9 cellular contexts compared by ENCODE assay signal in genomic region chr19:2043864-2044708, GRCh38. TPM values are rescaled to one million over a fixed set of nuclear protein-coding genes. Genes with fewer than 3 reads are reported as not detected.
DNase-seq lines count a peak whose midpoint lies in the region; ATAC-seq and TF ChIP-seq lines count a peak whose summit lies in the region.
"Had no signal": no experiment of that assay in that cellular context is flagged by ENCODE, and none has a peak within 500 bp of the region (broad histone marks: within the 10 kb centered on the region; RNA-seq: fewer than 3 reads in every experiment).

No MANE protein-coding gene starts in this region.

- H3K4me1 ChIP-seq in adrenal gland (replicated peaks in 1 of 2) (peaks cover 90 to 98% of the 10 kb centered on the region in 2 donors), mesendoderm (ENCODE audit: control insufficient read depth, low read depth, low read length) (peaks cover 2% of the 10 kb centered on the region), vagina (peaks cover 88% of the 10 kb centered on the region), tibial artery (peaks cover 16 to 84% (median 77%) of the 10 kb centered on the region in 4 donors)

- H3K79me2 ChIP-seq in mesendoderm (ENCODE audit: control insufficient read depth, insufficient read depth, low read length): peaks cover 9% of the 10 kb centered on the region

- DNase-seq in Right ventricle myocardium superior (peak; percentile 47), left cardiac atrium (no peak), adrenal gland (peak in 5 of 7 donors; percentile 17 to 69 (median 46)), mesendoderm (no peak), vagina (ENCODE audit: extremely low spot score in 2 of 2) (peak; percentile 84 to 88), mucosa of gallbladder (ENCODE audit: low spot score) (no peak), tibial artery (no peak)
- no peak for DNase-seq in stimulated activated CD8-positive, alpha-beta memory T cell treated with anti-CD3 and anti-CD28 coated beads, Interleukin-4, amount 100 ng/mL, for 48 hours
- DNase-seq: NCI-H1436 had no signal

- TF ChIP-seq POLR2A in adrenal gland (IDR thresholded peaks at IDR 0.05) (no peak), vagina (IDR thresholded peaks at IDR 0.05) (no peak)

- no peak overlapping the region for H4K5ac ChIP-seq in mesendoderm (ENCODE audit: low read length)

- H3K27me3 ChIP-seq in adrenal gland (no peaks in the 10 kb centered on the region), mesendoderm (ENCODE audit: insufficient read depth, low read length, poor library complexity) (no peaks in the 10 kb centered on the region), vagina (no peaks in the 10 kb centered on the region), tibial artery (no peaks in the 10 kb centered on the region)

- no peak overlapping the region for H3K4me2 ChIP-seq in mesendoderm (ENCODE audit: low read length)

- H4K8ac ChIP-seq in mesendoderm (ENCODE audit: low read depth, low read length): no peak overlapping the region

- H3K4me3 ChIP-seq in adrenal gland: no peak overlapping the region
- no peak overlapping the region for H3K4me3 ChIP-seq in mesendoderm (ENCODE audit: low read length)
- no peak overlapping the region for H3K4me3 ChIP-seq in vagina
- H3K4me3 ChIP-seq in tibial artery: no peak overlapping the region

- H3K56ac ChIP-seq in mesendoderm (ENCODE audit: low read length): peak overlapping the region; percentile 3

- TF ChIP-seq CTCF in adrenal gland (IDR thresholded peaks at IDR 0.05) (no peak), vagina (IDR thresholded peaks at IDR 0.05) (no peak), tibial artery (IDR thresholded peaks at IDR 0.05) (no peak)

- peaks cover 14% of the 10 kb centered on the region for H3K79me1 ChIP-seq in mesendoderm (ENCODE audit: low read length)

- H3K9ac ChIP-seq in mesendoderm (ENCODE audit: low read length): no peak overlapping the region

- ATAC-seq in Right ventricle myocardium superior (ENCODE audit: poor library complexity) (no peak), left cardiac atrium (no peak)

- H3K27ac ChIP-seq in adrenal gland (peak overlapping the region in 3 of 5 donors; percentile 93 to 99 (median 98)), mesendoderm (ENCODE audit: low read depth, low read length) (no peak overlapping the region), vagina (peak overlapping the region; percentile 100), tibial artery (peak overlapping the region in 1 of 2 donors; percentile 81)

- H2AK5ac ChIP-seq in mesendoderm (ENCODE audit: low read length): no peak overlapping the region

- H3K18ac ChIP-seq in mesendoderm (ENCODE audit: low read length): no peak overlapping the region

- H3K36me3 ChIP-seq in adrenal gland (replicated peaks in 1 of 2) (peaks cover 0 to 81% of the 10 kb centered on the region in 2 donors), mesendoderm (ENCODE audit: control insufficient read depth, insufficient read depth, low read length) (peaks cover 11% of the 10 kb centered on the region), vagina (peaks cover 0 to 48% of the 10 kb centered on the region in 2 donors), tibial artery (peaks cover 50 to 85% (median 65%) of the 10 kb centered on the region in 3 donors)

- WGBS in adrenal gland, 4 donors: 85 to 92% (median 88%) methylated on average over 5 to 14 of the region's 14 CpGs
- no CpG with 5 or more reads among the region's 14 CpGs for WGBS in mesendoderm (ENCODE audit: extremely low coverage, insufficient coverage, low lambda C conversion rate)

- H2BK5ac ChIP-seq in mesendoderm (ENCODE audit: low read length): no peak overlapping the region

- no peak overlapping the region for H3K4ac ChIP-seq in mesendoderm (ENCODE audit: low read depth, low read length)

- intact Hi-C loops in Right ventricle myocardium superior (cut with DNase I): no loop called here
- intact Hi-C loops in left cardiac atrium (cut with DNase I): loop anchor here in 1 of 2 donors (2.0 kb wide), 1 partner anchor 21 kb away; no protein-coding TSS in a partner anchor
- intact Hi-C loops in adrenal gland (cut with DNase I): no loop called here
- intact Hi-C loops in vagina (cut with DNase I): no loop called here
- intact Hi-C loops in tibial artery (cut with DNase I; ENCODE audit: low total_unique reads): no loop called here

- H3K23ac ChIP-seq in mesendoderm (ENCODE audit: low read length): no peak overlapping the region

- no peak overlapping the region for H2BK15ac ChIP-seq in mesendoderm (replicated peaks; ENCODE audit: low read depth)

- H2BK120ac ChIP-seq in mesendoderm (ENCODE audit: low read depth, low read length): no peak overlapping the region

- H3K9me3 ChIP-seq in adrenal gland (replicated peaks in 1 of 3) (no peaks in the 10 kb centered on the region), vagina (no peaks in the 10 kb centered on the region), tibial artery (no peaks in the 10 kb centered on the region)

RNA-seq across cellular contexts. Expression of gene MKNK2, which starts 7.0 kb away (rescaled TPM):
- total RNA-seq in Right ventricle myocardium superior (238 TPM), left cardiac atrium (100 to 1,000 TPM; 127 to 174 TPM), adrenal gland (100 to 1,000 TPM; 106 to 440 (median 171) TPM), vagina (185 TPM), mucosa of gallbladder (246 TPM)
- 100 to 1,000 TPM in 2 of 3 donors, 10 to 100 TPM in 1; 30.4 to 238 (median 140) TPM for polyA plus RNA-seq in adrenal gland
- 98.2 TPM for polyA plus RNA-seq in mesendoderm (2013, experiment 1 of 2)
- polyA plus RNA-seq in mesendoderm (2013, experiment 2 of 2): 97.3 TPM

RNA-seq across cellular contexts. Expression of gene BTBD2, which starts 28.6 kb away (rescaled TPM):
- total RNA-seq in Right ventricle myocardium superior (56.3 TPM), left cardiac atrium (10 to 100 TPM; 51.4 to 54.3 TPM), adrenal gland (100 to 1,000 TPM in 1 of 8 donors, 10 to 100 TPM in 7; 55.0 to 122 (median 82.4) TPM), vagina (81.5 TPM), mucosa of gallbladder (92.2 TPM)
- polyA plus RNA-seq in adrenal gland: 10 to 100 TPM; 11.8 to 87.5 (median 57.7) TPM
- 46.2 TPM for polyA plus RNA-seq in mesendoderm (2013, experiment 1 of 2)
- 41.1 TPM for polyA plus RNA-seq in mesendoderm (2013, experiment 2 of 2)

RNA-seq across cellular contexts. Expression of gene MOB3A, which starts 52.0 kb away (rescaled TPM):
- total RNA-seq in Right ventricle myocardium superior (15.6 TPM), left cardiac atrium (10 to 100 TPM; 24.9 to 28.6 TPM), adrenal gland (10 to 100 TPM; 25.5 to 54.0 (median 45.2) TPM), vagina (50.6 TPM), mucosa of gallbladder (59.0 TPM)
- 10 to 100 TPM; 13.6 to 22.4 (median 16.0) TPM for polyA plus RNA-seq in adrenal gland
- polyA plus RNA-seq in mesendoderm (2013, experiment 1 of 2): 5.7 TPM
- 6.3 TPM for polyA plus RNA-seq in mesendoderm (2013, experiment 2 of 2)

RNA-seq across cellular contexts. Expression of gene IZUMO4, which starts 52.6 kb away (rescaled TPM):
- 1.7 TPM for total RNA-seq in Right ventricle myocardium superior
- 1 to 10 TPM in 1 of 2 donors, under 1 TPM in 1; 0.89 to 2.3 TPM for total RNA-seq in left cardiac atrium
- total RNA-seq in adrenal gland: 1 to 10 TPM in 6 of 8 donors, under 1 TPM in 2; 0.69 to 8.7 (median 2.1) TPM
- polyA plus RNA-seq in adrenal gland: 10 to 100 TPM in 2 of 3 donors, 1 to 10 TPM in 1; 2.6 to 24.6 (median 17.4) TPM
- 0.48 TPM for polyA plus RNA-seq in mesendoderm (2013, experiment 1 of 2)
- 0.36 TPM for polyA plus RNA-seq in mesendoderm (2013, experiment 2 of 2)
- total RNA-seq in vagina: 7.9 TPM
- 11.5 TPM for total RNA-seq in mucosa of gallbladder

Comparison
In these comparisons a context has a peak if more than half of its experiments do, and no peak if none do; other contexts are left out.
1. DNase-seq: peak in Right ventricle myocardium superior (single experiment), adrenal gland (5 of 7) and vagina (2 of 2); none in left cardiac atrium (single experiment), mesendoderm (single experiment), mucosa of gallbladder (single experiment), tibial artery (0 of 2) and stimulated activated CD8-positive, alpha-beta memory T cell treated with anti-CD3 and anti-CD28 coated beads, Interleukin-4, amount 100 ng/mL, for 48 hours (single experiment).